8 cellular contexts compared by ENCODE assay signal in the genomic region with DNA sequence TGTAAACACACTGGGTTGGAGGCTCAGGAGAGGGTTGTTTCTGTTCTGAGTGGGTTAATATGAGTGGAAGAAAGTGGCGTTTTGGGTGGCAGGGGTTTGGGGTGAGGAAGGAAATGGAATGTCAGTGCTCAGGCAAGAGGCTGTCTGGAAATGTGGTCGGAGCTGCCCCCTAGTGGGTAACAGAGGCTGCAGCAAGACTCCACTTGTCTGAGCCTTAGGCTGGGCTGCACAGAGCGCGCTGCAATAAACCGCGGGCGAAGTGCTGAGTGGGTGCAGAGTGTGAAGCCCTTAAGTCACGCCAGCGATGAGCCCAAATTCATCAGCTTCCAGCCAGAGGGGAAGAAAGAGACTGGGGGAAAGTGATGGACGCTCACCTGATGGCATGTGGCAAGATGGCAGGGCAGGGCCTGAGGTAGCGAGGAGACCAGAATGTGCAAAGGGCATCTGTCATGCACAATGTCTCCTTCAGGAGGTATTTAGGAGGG. TPM values are rescaled to one million over a fixed set of nuclear protein-coding genes. Genes with fewer than 3 reads are reported as not detected.
DNase-seq lines count a peak whose midpoint lies in the region; ATAC-seq and TF ChIP-seq lines count a peak whose summit lies in the region.

No MANE protein-coding gene starts in this region.

- H3K4me1 Mint-ChIP-seq in activated CD8-positive, alpha-beta memory T cell treated with anti-CD3 and anti-CD28 coated beads, Interleukin-2, amount 10 ng/mL, durations not matched to agents 7 days and 5 days = peaks cover 9% of the 10 kb centered on the region
- H3K4me1 Mint-ChIP-seq in endothelial cell (ENCODE audit: unreplicated experiment) = no peaks in the 10 kb centered on the region

- DNase-seq in AG20443 (ENCODE audit: low spot score) (peak; percentile 89), HPDE6-E6E7 (ENCODE audit: extremely low spot score) (peak; percentile 71), NOMO-1 (lab: John Stamatoyannopoulos, UW; ENCODE audit: unreplicated experiment in 2 of 2) (peak; percentile 57 to 81), endothelial cell (ENCODE audit: low spot score) (peak; percentile 75), myocyte (ENCODE audit: low read depth) (peak; percentile 81)
- DNase-seq in activated CD8-positive, alpha-beta memory T cell treated with anti-CD3 and anti-CD28 coated beads, Interleukin-2, amount 10 ng/mL, durations not matched to agents 7 days and 5 days = peak; percentile 84
- DNase-seq in stimulated activated CD8-positive, alpha-beta memory T cell treated with anti-CD3 and anti-CD28 coated beads, Interleukin-4, amount 100 ng/mL, for 4 hours (ENCODE audit: low read depth in 2 of 2, low spot score in 1 of 2) = peak; percentile 37 to 39

- H3K27ac Mint-ChIP-seq in activated CD8-positive, alpha-beta memory T cell treated with anti-CD3 and anti-CD28 coated beads, Interleukin-2, amount 10 ng/mL, durations not matched to agents 7 days and 5 days = no peak overlapping the region
- H3K27ac Mint-ChIP-seq in endothelial cell (ENCODE audit: unreplicated experiment) = no peak overlapping the region

- H3K27me3 Mint-ChIP-seq in activated CD8-positive, alpha-beta memory T cell treated with anti-CD3 and anti-CD28 coated beads, Interleukin-2, amount 10 ng/mL, durations not matched to agents 7 days and 5 days = peaks cover 53% of the 10 kb centered on the region
- H3K27me3 Mint-ChIP-seq in endothelial cell (ENCODE audit: unreplicated experiment) = peaks cover 2% of the 10 kb centered on the region

- peak; percentile 71 for TF ChIP-seq CTCF in endothelial cell (IDR thresholded peaks at IDR 0.05; ENCODE audit: unreplicated experiment)

- H3K36me3 Mint-ChIP-seq in activated CD8-positive, alpha-beta memory T cell treated with anti-CD3 and anti-CD28 coated beads, Interleukin-2, amount 10 ng/mL, durations not matched to agents 7 days and 5 days = no peaks in the 10 kb centered on the region
- H3K36me3 Mint-ChIP-seq in endothelial cell (ENCODE audit: low read depth, unreplicated experiment) = no peaks in the 10 kb centered on the region

- CTCF ChIA-PET in activated CD8-positive, alpha-beta memory T cell treated with anti-CD3 and anti-CD28 coated beads, Interleukin-2, amount 10 ng/mL, durations not matched to agents 7 days and 5 days (lab: Charles Lee) = interaction anchor here (0.7 to 2.5 kb wide), 13 partner anchors 10 to 148 kb away, joined by 3 to 15 read pairs (median 5); a partner anchor contains a TSS

- H3K4me3 Mint-ChIP-seq in activated CD8-positive, alpha-beta memory T cell treated with anti-CD3 and anti-CD28 coated beads, Interleukin-2, amount 10 ng/mL, durations not matched to agents 7 days and 5 days = peak overlapping the region; percentile 55
- H3K4me3 Mint-ChIP-seq in endothelial cell (ENCODE audit: unreplicated experiment) = no peak overlapping the region

- H3K9me3 Mint-ChIP-seq in activated CD8-positive, alpha-beta memory T cell treated with anti-CD3 and anti-CD28 coated beads, Interleukin-2, amount 10 ng/mL, durations not matched to agents 7 days and 5 days (ENCODE audit: low read depth) = no peaks in the 10 kb centered on the region
- no peaks in the 10 kb centered on the region for H3K9me3 Mint-ChIP-seq in endothelial cell (ENCODE audit: unreplicated experiment)

- peak; percentile 75 for ATAC-seq in GM18907 (IDR thresholded peaks at IDR 0.05; ENCODE audit: unreplicated experiment)
- peak; percentile 99 for ATAC-seq in activated CD8-positive, alpha-beta memory T cell treated with anti-CD3 and anti-CD28 coated beads, Interleukin-2, amount 10 ng/mL, durations not matched to agents 7 days and 5 days

RNA-seq across cellular contexts. Expression of a gene that starts 12.3 kb away (rescaled TPM):
- not detected for total RNA-seq in activated CD8-positive, alpha-beta memory T cell treated with anti-CD3 and anti-CD28 coated beads, Interleukin-2, amount 10 ng/mL, durations not matched to agents 7 days and 5 days
- total RNA-seq in endothelial cell (ENCODE audit: unreplicated experiment) (not detected), myocyte (not detected in 2 replicates)
- not detected for polyA plus RNA-seq in myocyte (2012)

RNA-seq across cellular contexts. Expression of a gene that starts 51.1 kb away (rescaled TPM):
- 10 to 100 TPM; 45.1 to 50.6 TPM for total RNA-seq in activated CD8-positive, alpha-beta memory T cell treated with anti-CD3 and anti-CD28 coated beads, Interleukin-2, amount 10 ng/mL, durations not matched to agents 7 days and 5 days
- total RNA-seq in endothelial cell (ENCODE audit: unreplicated experiment) (151 TPM), myocyte (20.0 and 26.4 TPM in 2 replicates)
- 38.5 TPM for polyA plus RNA-seq in myocyte (2012)

Comparison
In these comparisons a context has a peak if more than half of its experiments do, and no peak if none do; other contexts are left out.
1. Peak in every context shown above with its lines: DNase-seq and ATAC-seq.
2. DNase-seq: peak in every context shown above with its lines; median percentile 89 in AG20443; 84 in activated CD8-positive, alpha-beta memory T cell treated with anti-CD3 and anti-CD28 coated beads, Interleukin-2, amount 10 ng/mL, durations not matched to agents 7 days and 5 days; 81 in myocyte; 75 in endothelial cell; 71 in HPDE6-E6E7; 69 in NOMO-1; 38 in stimulated activated CD8-positive, alpha-beta memory T cell treated with anti-CD3 and anti-CD28 coated beads, Interleukin-4, amount 100 ng/mL, for 4 hours.